ENCODE assay signal across 8 cellular contexts in genomic region chr3:50602675-50603191, GRCh38. TPM values are rescaled to one million over a fixed set of nuclear protein-coding genes. Genes with fewer than 3 reads are reported as not detected.
A peak's percentile ranks its signal among the peaks of the same experiment; 100 is the strongest.
DNase-seq lines count a peak whose midpoint lies in the region; ATAC-seq and TF ChIP-seq lines count a peak whose summit lies in the region.

No MANE protein-coding gene starts in this region.

- peaks cover 9% of the 10 kb centered on the region for H3K36me3 ChIP-seq in mucosa of descending colon (ENCODE audit: low read depth)
- H3K36me3 ChIP-seq in transverse colon: peaks cover 0 to 7% (median 0%) of the 10 kb centered on the region in 4 donors

- TF ChIP-seq POLR2A in transverse colon (IDR thresholded peaks at IDR 0.05): no peak

- intact Hi-C loops in MCF 10A (cut with micrococcal nuclease): no loop called here
- intact Hi-C loops in mucosa of descending colon (cut with DNase I, micrococcal nuclease): no loop called here
- intact Hi-C loops in transverse colon (cut with DNase I; ENCODE audit: low total_unique reads): no loop called here

- CTCF ChIA-PET in MCF 10A (lab: Yijun Ruan, JAX): interaction anchor here (0.9 to 6.9 kb wide), 8 partner anchors 13 to 255 kb away, joined by 3 to 78 read pairs (median 8); partner anchors contain the start of genes HEMK1 and MAPKAPK3
- CTCF ChIA-PET in HEK293T (lab: Yijun Ruan, JAX): no interaction called here

- no TSS peak for BruUV-seq in MCF 10A (replicated peaks; lab: Mats Ljungman, UMichigan)

- H3K4me1 ChIP-seq in mucosa of descending colon (ENCODE audit: low read depth) (peaks cover 55% of the 10 kb centered on the region), transverse colon (peaks cover 31 to 73% (median 51%) of the 10 kb centered on the region in 4 donors)

- no peak for ATAC-seq in activated T-cell treated with anti-CD3 and anti-CD28 coated beads, Interleukin-2, amount 50 U/mL, for 4 hours
- ATAC-seq in mucosa of descending colon (peak; percentile 29), GM19023 (IDR thresholded peaks at IDR 0.05; ENCODE audit: unreplicated experiment) (no peak)

- peak overlapping the region; percentile 91 to 98 (median 94) for H3K27ac ChIP-seq in transverse colon

- no peaks in the 10 kb centered on the region for H3K27me3 Mint-ChIP-seq in activated T-cell treated with anti-CD3 and anti-CD28 coated beads, Interleukin-2, amount 50 U/mL, for 4 hours (ENCODE audit: low read depth)
- H3K27me3 Mint-ChIP-seq in MCF 10A (ENCODE audit: insufficient read depth, unreplicated experiment): no peaks in the 10 kb centered on the region

- in situ Hi-C loops in transverse colon (cut with MboI; ENCODE audit: low pct_ligation_motif_present in 1 of 4, low pct_unique_long_range_greater_than_20kb in 1 of 4, low sequenced_read_pairs in 3 of 4): loop anchor here in 2 of 4 donors (25.0 kb wide), 1 partner anchor 785 kb away; the partner anchor contains the start of genes MANF (in 2 of the 2) and RBM15B (in 2 of the 2)

- 66% methylated on average over 8 of the region's 8 CpGs; no CpG with 5 or more reads in 1 of the 2 donors for WGBS in transverse colon (ENCODE audit: low coverage in 1 of 2), 2 donors

- POLR2A ChIA-PET in MCF 10A (lab: Yijun Ruan, JAX) (interaction anchor here (0.9 to 4.5 kb wide), 6 partner anchors 9 to 266 kb away, joined by 3 to 63 read pairs (median 9); partner anchors contain the start of genes CISH, HEMK1 and MAPKAPK3), HEK293T (lab: Yijun Ruan, JAX) (no interaction called here)

- DNase-seq in activated T-cell treated with anti-CD3 and anti-CD28 coated beads, Interleukin-2, amount 50 U/mL, for 4 hours: no peak
- no peak for DNase-seq in activated T-cell treated with anti-CD3 and anti-CD28 coated beads for 4 hours
- no peak for DNase-seq in MCF 10A (ENCODE audit: unreplicated experiment)
- peak; percentile 53 to 55 (median 55) for DNase-seq in mucosa of descending colon
- DNase-seq in transverse colon: peak; percentile 53
- DNase-seq in HEK293T (ENCODE audit: extremely low spot score): no peak
- DNase-seq in COLO668 (lab: John Stamatoyannopoulos, UW; ENCODE audit: unreplicated experiment): no peak

- H3K4me3 Mint-ChIP-seq in activated T-cell treated with anti-CD3 and anti-CD28 coated beads, Interleukin-2, amount 50 U/mL, for 4 hours: peak overlapping the region; percentile 78
- H3K4me3 Mint-ChIP-seq in MCF 10A (ENCODE audit: unreplicated experiment): no peak overlapping the region

- H3K4me3 ChIP-seq in mucosa of descending colon (no peak overlapping the region), transverse colon (no peak overlapping the region)

- H3K9me3 ChIP-seq in mucosa of descending colon (no peaks in the 10 kb centered on the region), transverse colon (no peaks in the 10 kb centered on the region)

- TF ChIP-seq CTCF in MCF 10A (IDR thresholded peaks at IDR 0.05; ENCODE audit: unreplicated experiment) (no peak), mucosa of descending colon (IDR thresholded peaks at IDR 0.05) (no peak), transverse colon (IDR thresholded peaks at IDR 0.05) (no peak)

- peaks cover 45% of the 10 kb centered on the region for H3K36me3 Mint-ChIP-seq in activated T-cell treated with anti-CD3 and anti-CD28 coated beads, Interleukin-2, amount 50 U/mL, for 4 hours (ENCODE audit: insufficient read depth)
- H3K36me3 Mint-ChIP-seq in MCF 10A (ENCODE audit: insufficient read depth, unreplicated experiment): no peaks in the 10 kb centered on the region

- no peak for TF ChIP-seq EP300 in transverse colon (IDR thresholded peaks at IDR 0.05; ENCODE audit: low read depth)

- peak overlapping the region; percentile 89 for H3K27ac Mint-ChIP-seq in MCF 10A (ENCODE audit: low read depth, unreplicated experiment)

- peaks cover 84% of the 10 kb centered on the region for H3K4me1 Mint-ChIP-seq in activated T-cell treated with anti-CD3 and anti-CD28 coated beads, Interleukin-2, amount 50 U/mL, for 4 hours (ENCODE audit: low read depth)
- peaks cover 21% of the 10 kb centered on the region for H3K4me1 Mint-ChIP-seq in MCF 10A (ENCODE audit: insufficient read depth, unreplicated experiment)

- H3K27me3 ChIP-seq in transverse colon: no peaks in the 10 kb centered on the region

- H3K9me3 Mint-ChIP-seq in activated T-cell treated with anti-CD3 and anti-CD28 coated beads, Interleukin-2, amount 50 U/mL, for 4 hours: no peaks in the 10 kb centered on the region
- H3K9me3 Mint-ChIP-seq in MCF 10A (ENCODE audit: unreplicated experiment): no peaks in the 10 kb centered on the region

TF ChIP-seq in HEK293T, 16 proteins besides CTCF, POLR2A, EP300 and RAD21:
- TF ChIP-seq NFRKB (IDR thresholded peaks at IDR 0.05) (no peak), L3MBTL2 (conservative IDR thresholded peaks at IDR 0.05) (no peak), ZNF384 (IDR thresholded peaks at IDR 0.05) (no peak), TARDBP (IDR thresholded peaks at IDR 0.05) (no peak), CTBP1 (IDR thresholded peaks at IDR 0.05; ENCODE audit: borderline replicate concordance) (no peak), FOXK2 (IDR thresholded peaks at IDR 0.05) (no peak), ELF4 (IDR thresholded peaks at IDR 0.05) (no peak), ARNT (IDR thresholded peaks at IDR 0.05) (no peak), FOXM1 (IDR thresholded peaks at IDR 0.05; ENCODE audit: borderline replicate concordance) (no peak)

RNA-seq across cellular contexts. Expression of gene CISH, which starts 8.8 kb away (rescaled TPM):
- 100 to 1,000 TPM; 223 to 268 (median 229) TPM for total RNA-seq in activated T-cell treated with anti-CD3 and anti-CD28 coated beads, Interleukin-2, amount 50 U/mL, for 4 hours
- total RNA-seq in MCF 10A (2022) (0.26 and 0.59 TPM in 2 replicates), mucosa of descending colon (10 to 100 TPM; 12.7 to 21.4 (median 19.2) TPM), transverse colon (10 to 100 TPM in 2 of 4 donors, 1 to 10 TPM in 2; 3.0 to 15.9 (median 9.2) TPM)

RNA-seq across cellular contexts. Expression of gene MAPKAPK3, which starts 14.2 kb away (rescaled TPM):
- total RNA-seq in activated T-cell treated with anti-CD3 and anti-CD28 coated beads, Interleukin-2, amount 50 U/mL, for 4 hours: 100 to 1,000 TPM; 174 to 225 (median 210) TPM
- total RNA-seq in MCF 10A (2022): 53.9 and 54.4 TPM in 2 replicates
- 10 to 100 TPM; 21.5 to 33.5 (median 25.5) TPM for total RNA-seq in mucosa of descending colon
- total RNA-seq in transverse colon: 10 to 100 TPM; 21.3 to 37.8 (median 26.9) TPM

RNA-seq across cellular contexts. Expression of gene HEMK1, which starts 33.4 kb away (rescaled TPM):
- total RNA-seq in activated T-cell treated with anti-CD3 and anti-CD28 coated beads, Interleukin-2, amount 50 U/mL, for 4 hours: 10 to 100 TPM; 26.8 to 31.1 (median 27.4) TPM
- total RNA-seq in MCF 10A (2022) (19.9 and 23.8 TPM in 2 replicates), mucosa of descending colon (10 to 100 TPM; 19.7 to 29.9 (median 22.6) TPM), transverse colon (10 to 100 TPM in 1 of 4 donors, 1 to 10 TPM in 3; 7.3 to 11.6 (median 7.9) TPM)

RNA-seq across cellular contexts. Expression of gene C3orf18, which starts 35.2 kb away (rescaled TPM):
- total RNA-seq in activated T-cell treated with anti-CD3 and anti-CD28 coated beads, Interleukin-2, amount 50 U/mL, for 4 hours: 10 to 100 TPM in 1 of 3 donors, 1 to 10 TPM in 2; 6.7 to 11.2 (median 9.0) TPM
- total RNA-seq in MCF 10A (2022): 1.3 and 1.9 TPM in 2 replicates
- 10 to 100 TPM in 1 of 3 donors, 1 to 10 TPM in 2; 1.5 to 14.1 (median 2.5) TPM for total RNA-seq in mucosa of descending colon
- total RNA-seq in transverse colon: 10 to 100 TPM in 1 of 4 donors, 1 to 10 TPM in 3; 1.9 to 10.2 (median 4.3) TPM

Comparison
In these comparisons a context has a peak if more than half of its experiments do, and no peak if none do; other contexts are left out.
1. DNase-seq: peak in mucosa of descending colon (3 of 3) and transverse colon (single experiment); none in activated T-cell treated with anti-CD3 and anti-CD28 coated beads, Interleukin-2, amount 50 U/mL, for 4 hours (single experiment), activated T-cell treated with anti-CD3 and anti-CD28 coated beads for 4 hours (single experiment), MCF 10A (single experiment), HEK293T (single experiment) and COLO668 (single experiment).
2. RNA of gene CISH, which starts 8.8 kb away (total RNA-seq): 223 to 268 TPM in activated T-cell treated with anti-CD3 and anti-CD28 coated beads, Interleukin-2, amount 50 U/mL, for 4 hours; 12.7 to 21.4 TPM in mucosa of descending colon, 3.0 to 15.9 TPM in transverse colon and 0.26 to 0.59 TPM in MCF 10A; every median in the first group is over 10 times any median in the second.